ENCODE assay signal across 11 cellular contexts in genomic region chr14:61474021-61474420, GRCh38.
DNase-seq lines count a peak whose midpoint lies in the region; ATAC-seq and TF ChIP-seq lines count a peak whose summit lies in the region.
"Had no signal": no experiment of that assay in that cellular context is flagged by ENCODE, and none has a peak within 500 bp of the region (broad histone marks: within the 10 kb centered on the region; RNA-seq: fewer than 3 reads in every experiment).

No MANE protein-coding gene starts in this region.

- no peak for DNase-seq in CD4-positive, alpha-beta T cell
- DNase-seq in KBM-7: peak; percentile 34
- no peak for DNase-seq in activated CD8-positive, alpha-beta T cell treated with anti-CD3 and anti-CD28 coated beads, Interleukin-2, amount 10 ng/mL, durations not matched to agents 7 days and 5 days
- no peak for DNase-seq in natural killer cell treated with Interleukin-12 subunit alpha and Interleukin-12 subunit beta and Interleukin-15 and Interleukin-18, amount 100 ng/mL, for 72 hours (ENCODE audit: low spot score)
- DNase-seq in NCI-H187 treated with DMSO at 0.1 percent for 48 hours (lab: John Stamatoyannopoulos, UW): no peak
- DNase-seq: body of pancreas, NCI-H2081 had no signal

- intact Hi-C loops in CD4-positive, alpha-beta T cell (cut with DNase I, micrococcal nuclease): no loop called here

- in situ Hi-C loops in KBM-7 (cut with MboI; ENCODE audit: low pct_unique_long_range_greater_than_20kb, low sequenced_read_pairs): loop anchor here (10.0 to 25.0 kb wide), 2 partner anchors 261 to 663 kb away; no protein-coding TSS in a partner anchor

- peak; percentile 6 for ATAC-seq in CD4-positive, alpha-beta T cell (ENCODE audit: poor library complexity)
- ATAC-seq in activated CD8-positive, alpha-beta T cell treated with anti-CD3 and anti-CD28 coated beads, Interleukin-2, amount 10 ng/mL, durations not matched to agents 7 days and 5 days: no peak
- ATAC-seq in natural killer cell treated with Interleukin-12 subunit alpha and Interleukin-12 subunit beta and Interleukin-15 and Interleukin-18, amount 100 ng/mL, for 72 hours: no peak
- ATAC-seq in HG03045 (IDR thresholded peaks at IDR 0.05; ENCODE audit: unreplicated experiment) (no peak), HG03097 (IDR thresholded peaks at IDR 0.05; ENCODE audit: low FRiP score, unreplicated experiment) (no peak)
- ATAC-seq: body of pancreas had no signal

- H3K4me1 Mint-ChIP-seq in CD4-positive, alpha-beta T cell (ENCODE audit: low read depth): peaks cover 96% of the 10 kb centered on the region
- H3K4me1 Mint-ChIP-seq in activated CD8-positive, alpha-beta T cell treated with anti-CD3 and anti-CD28 coated beads, Interleukin-2, amount 10 ng/mL, durations not matched to agents 7 days and 5 days (ENCODE audit: low read depth): peaks cover 94% of the 10 kb centered on the region
- peaks cover 85 to 98% of the 10 kb centered on the region in 2 donors for H3K4me1 Mint-ChIP-seq in natural killer cell treated with Interleukin-12 subunit alpha and Interleukin-12 subunit beta and Interleukin-15 and Interleukin-18, amount 100 ng/mL, for 72 hours (ENCODE audit: low read depth in 2 of 2)

- no peaks in the 10 kb centered on the region for H3K27me3 ChIP-seq in CD4-positive, alpha-beta T cell (ENCODE audit: control insufficient read depth, insufficient read depth, low read length)
- H3K27me3 ChIP-seq: body of pancreas had no signal

- CTCF ChIA-PET in CD4-positive, alpha-beta T cell (lab: Charles Lee): no interaction called here
- CTCF ChIA-PET in activated CD8-positive, alpha-beta T cell treated with anti-CD3 and anti-CD28 coated beads, Interleukin-2, amount 10 ng/mL, durations not matched to agents 7 days and 5 days (lab: Charles Lee): interaction anchor here (1.1 to 12.3 kb wide), 10 partner anchors 16 to 363 kb away, joined by 3 to 136 read pairs (median 28); no protein-coding TSS in a partner anchor

- H3K27me3 Mint-ChIP-seq in CD4-positive, alpha-beta T cell: no peaks in the 10 kb centered on the region
- no peaks in the 10 kb centered on the region for H3K27me3 Mint-ChIP-seq in activated CD8-positive, alpha-beta T cell treated with anti-CD3 and anti-CD28 coated beads, Interleukin-2, amount 10 ng/mL, durations not matched to agents 7 days and 5 days (ENCODE audit: low read depth)
- no peaks in the 10 kb centered on the region for H3K27me3 Mint-ChIP-seq in natural killer cell treated with Interleukin-12 subunit alpha and Interleukin-12 subunit beta and Interleukin-15 and Interleukin-18, amount 100 ng/mL, for 72 hours

- H3K9me3 ChIP-seq in CD4-positive, alpha-beta T cell (ENCODE audit: control insufficient read depth, low read length): no peaks in the 10 kb centered on the region
- H3K9me3 ChIP-seq: body of pancreas, HAP-1, prostate gland had no signal

- POLR2A ChIA-PET in CD4-positive, alpha-beta T cell (lab: Charles Lee): interaction anchor here (0.7 to 13.5 kb wide), 4 partner anchors 31 to 224 kb away, joined by 3 to 124 read pairs (median 4); no protein-coding TSS in a partner anchor
- POLR2A ChIA-PET in activated CD8-positive, alpha-beta T cell treated with anti-CD3 and anti-CD28 coated beads, Interleukin-2, amount 10 ng/mL, durations not matched to agents 7 days and 5 days (lab: Charles Lee): interaction anchor here (1.0 to 1.6 kb wide), 2 partner anchors 151 to 255 kb away, joined by 3 to 4 read pairs; no protein-coding TSS in a partner anchor

- H3K9me3 Mint-ChIP-seq in CD4-positive, alpha-beta T cell: peaks cover 2% of the 10 kb centered on the region
- no peaks in the 10 kb centered on the region for H3K9me3 Mint-ChIP-seq in activated CD8-positive, alpha-beta T cell treated with anti-CD3 and anti-CD28 coated beads, Interleukin-2, amount 10 ng/mL, durations not matched to agents 7 days and 5 days (ENCODE audit: insufficient read depth)
- H3K9me3 Mint-ChIP-seq in natural killer cell treated with Interleukin-12 subunit alpha and Interleukin-12 subunit beta and Interleukin-15 and Interleukin-18, amount 100 ng/mL, for 72 hours: no peaks in the 10 kb centered on the region

- H3K27ac Mint-ChIP-seq in CD4-positive, alpha-beta T cell: peak overlapping the region; percentile 84
- H3K27ac Mint-ChIP-seq in activated CD8-positive, alpha-beta T cell treated with anti-CD3 and anti-CD28 coated beads, Interleukin-2, amount 10 ng/mL, durations not matched to agents 7 days and 5 days: peak overlapping the region; percentile 81
- H3K27ac Mint-ChIP-seq in natural killer cell treated with Interleukin-12 subunit alpha and Interleukin-12 subunit beta and Interleukin-15 and Interleukin-18, amount 100 ng/mL, for 72 hours: no peak overlapping the region

- TF ChIP-seq CTCF in CD4-positive, alpha-beta T cell (IDR thresholded peaks at IDR 0.05): no peak

- peaks cover 77% of the 10 kb centered on the region for H3K36me3 Mint-ChIP-seq in CD4-positive, alpha-beta T cell (ENCODE audit: low read depth)
- H3K36me3 Mint-ChIP-seq in activated CD8-positive, alpha-beta T cell treated with anti-CD3 and anti-CD28 coated beads, Interleukin-2, amount 10 ng/mL, durations not matched to agents 7 days and 5 days (ENCODE audit: low read depth): peaks cover 75% of the 10 kb centered on the region
- H3K36me3 Mint-ChIP-seq in natural killer cell treated with Interleukin-12 subunit alpha and Interleukin-12 subunit beta and Interleukin-15 and Interleukin-18, amount 100 ng/mL, for 72 hours: peaks cover 6% of the 10 kb centered on the region

- H3K27ac ChIP-seq in CD4-positive, alpha-beta T cell (ENCODE audit: low read depth, low read length): peak overlapping the region; percentile 97
- H3K27ac ChIP-seq: prostate gland had no signal

- H3K4me3 Mint-ChIP-seq in CD4-positive, alpha-beta T cell: peak overlapping the region; percentile 73
- H3K4me3 Mint-ChIP-seq in activated CD8-positive, alpha-beta T cell treated with anti-CD3 and anti-CD28 coated beads, Interleukin-2, amount 10 ng/mL, durations not matched to agents 7 days and 5 days: peak overlapping the region; percentile 11
- H3K4me3 Mint-ChIP-seq in natural killer cell treated with Interleukin-12 subunit alpha and Interleukin-12 subunit beta and Interleukin-15 and Interleukin-18, amount 100 ng/mL, for 72 hours: peak overlapping the region; percentile 99

Comparison
In these comparisons a context has a peak if more than half of its experiments do, and no peak if none do; other contexts are left out.
1. H3K27ac Mint-ChIP-seq: peak in CD4-positive, alpha-beta T cell (single experiment) and activated CD8-positive, alpha-beta T cell treated with anti-CD3 and anti-CD28 coated beads, Interleukin-2, amount 10 ng/mL, durations not matched to agents 7 days and 5 days (single experiment); none in natural killer cell treated with Interleukin-12 subunit alpha and Interleukin-12 subunit beta and Interleukin-15 and Interleukin-18, amount 100 ng/mL, for 72 hours (0 of 2).
2. H3K4me3 Mint-ChIP-seq: peak in every context shown above with its lines; median percentile 99 in natural killer cell treated with Interleukin-12 subunit alpha and Interleukin-12 subunit beta and Interleukin-15 and Interleukin-18, amount 100 ng/mL, for 72 hours; 73 in CD4-positive, alpha-beta T cell; 11 in activated CD8-positive, alpha-beta T cell treated with anti-CD3 and anti-CD28 coated beads, Interleukin-2, amount 10 ng/mL, durations not matched to agents 7 days and 5 days.